ENCODE assay signal across 17 cellular contexts in genomic region chr14:95341564-95341963, GRCh38. TPM values are rescaled to one million over a fixed set of nuclear protein-coding genes. Genes with fewer than 3 reads are reported as not detected.
A peak's percentile ranks its signal among the peaks of the same experiment; 100 is the strongest.
DNase-seq lines count a peak whose midpoint lies in the region; FAIRE-seq and TF ChIP-seq lines count a peak whose summit lies in the region.
"Had no signal": no experiment of that assay in that cellular context is flagged by ENCODE, and none has a peak within 500 bp of the region (broad histone marks: within the 10 kb centered on the region; RNA-seq: fewer than 3 reads in every experiment).

No MANE protein-coding gene starts in this region.

- TF ChIP-seq CTCF in colonic mucosa (IDR thresholded peaks at IDR 0.05): no peak
- TF ChIP-seq CTCF in right atrium auricular region (IDR thresholded peaks at IDR 0.05): no peak
- TF ChIP-seq CTCF in transverse colon (IDR thresholded peaks at IDR 0.05): no peak
- no peak for TF ChIP-seq CTCF in osteocyte (IDR thresholded peaks at IDR 0.05)

- intact Hi-C loops in colonic mucosa (cut with DNase I): no loop called here
- intact Hi-C loops in transverse colon (cut with DNase I; ENCODE audit: low total_unique reads): no loop called here

- peaks cover 33% of the 10 kb centered on the region for H3K27me3 Mint-ChIP-seq in osteocyte (ENCODE audit: unreplicated experiment)

- DNase-seq in HTR-8/SVneo (ENCODE audit: insufficient read length, low spot score) (no peak), colonic mucosa (no peak), right atrium auricular region (ENCODE audit: low spot score) (peak; percentile 75), transverse colon (no peak), osteocyte (ENCODE audit: extremely low spot score, unreplicated experiment) (no peak)
- DNase-seq in stimulated activated CD4-positive, alpha-beta T cell treated with anti-CD3 and anti-CD28 coated beads, Interleukin-2, amount 100 ng/mL, for 24 hours: no peak
- no peak for DNase-seq in stimulated activated naive CD4-positive, alpha-beta T cell treated with Interleukin-2 at 50 U/mL for 16 hours (lab: John Stamatoyannopoulos, UW)
- DNase-seq: ACHN; C1 segment of cervical spinal cord; DMS79; NCI-H1105; NCI-H1694; NCI-H748 treated with DMSO at 0.1 percent for 48 hours; NK-92 treated with Interleukin-12 subunit alpha and Interleukin-12 subunit beta, amount 100 ng/mL, for 24 hours; SHP77 had no signal

- no peak for TF ChIP-seq EP300 in transverse colon (IDR thresholded peaks at IDR 0.05; ENCODE audit: low read depth)

- no peaks in the 10 kb centered on the region for H3K9me3 ChIP-seq in colonic mucosa
- H3K9me3 ChIP-seq in right atrium auricular region: no peaks in the 10 kb centered on the region
- H3K9me3 ChIP-seq in transverse colon: no peaks in the 10 kb centered on the region

- H3K4me3 ChIP-seq in colonic mucosa: no peak overlapping the region
- no peak overlapping the region for H3K4me3 ChIP-seq in right atrium auricular region
- no peak overlapping the region for H3K4me3 ChIP-seq in transverse colon
- H3K4me3 ChIP-seq: SK-N-MC had no signal

- 83 to 86% methylated on average over 2 to 4 of the region's 4 CpGs for WGBS in transverse colon (ENCODE audit: low coverage in 1 of 2), 2 donors

- peaks cover 8% of the 10 kb centered on the region for H3K9me3 Mint-ChIP-seq in osteocyte (ENCODE audit: unreplicated experiment)

- no peaks in the 10 kb centered on the region for H3K36me3 ChIP-seq in colonic mucosa
- no peaks in the 10 kb centered on the region for H3K36me3 ChIP-seq in right atrium auricular region
- no peaks in the 10 kb centered on the region for H3K36me3 ChIP-seq in transverse colon

- in situ Hi-C loops in transverse colon (cut with MboI; ENCODE audit: low pct_ligation_motif_present in 1 of 4, low pct_unique_long_range_greater_than_20kb in 1 of 4, low sequenced_read_pairs in 3 of 4): no loop called here

- no peaks in the 10 kb centered on the region for H3K36me3 Mint-ChIP-seq in osteocyte (ENCODE audit: unreplicated experiment)

- peak; percentile 52 for FAIRE-seq in HTR-8/SVneo (lab: Jason Lieb, UNC)
- FAIRE-seq: RCC 7860 had no signal

- H3K27me3 ChIP-seq in colonic mucosa (no peaks in the 10 kb centered on the region), right atrium auricular region (no peaks in the 10 kb centered on the region), transverse colon (no peaks in the 10 kb centered on the region)

- H3K4me1 ChIP-seq in colonic mucosa: no peaks in the 10 kb centered on the region
- no peaks in the 10 kb centered on the region for H3K4me1 ChIP-seq in right atrium auricular region
- H3K4me1 ChIP-seq in transverse colon: peaks cover 0 to 19% (median 2%) of the 10 kb centered on the region in 4 donors

- no peak for TF ChIP-seq POLR2A in transverse colon (IDR thresholded peaks at IDR 0.05)

- no peak overlapping the region for H3K27ac Mint-ChIP-seq in osteocyte (ENCODE audit: unreplicated experiment)

- H3K4me3 Mint-ChIP-seq in osteocyte (ENCODE audit: unreplicated experiment): no peak overlapping the region

- H3K4me1 Mint-ChIP-seq in osteocyte (ENCODE audit: unreplicated experiment): peaks cover 10% of the 10 kb centered on the region

- peak overlapping the region; percentile 75 for H3K27ac ChIP-seq in colonic mucosa
- no peak overlapping the region for H3K27ac ChIP-seq in right atrium auricular region
- peak overlapping the region; percentile 63 to 84 (median 82) for H3K27ac ChIP-seq in transverse colon
- H3K27ac ChIP-seq: SK-N-MC had no signal

- H3K9ac ChIP-seq in colonic mucosa (ENCODE audit: low read depth in 2 of 2, low read length in 2 of 2): no peak overlapping the region

RNA-seq across cellular contexts. Expression of gene CLMN, which starts 21.9 kb away (rescaled TPM):
- total RNA-seq in colonic mucosa (100 to 1,000 TPM; 105 to 131 TPM), right atrium auricular region (1 to 10 TPM; 3.4 to 4.0 TPM), transverse colon (100 to 1,000 TPM in 1 of 4 donors, 10 to 100 TPM in 3; 71.1 to 118 (median 90.1) TPM), osteocyte (5.1 and 5.4 TPM in 2 replicates)

Comparison
In these comparisons a context has a peak if more than half of its experiments do, and no peak if none do; other contexts are left out.
1. H3K27ac ChIP-seq: peak in colonic mucosa (single experiment) and transverse colon (4 of 4); none in right atrium auricular region (0 of 2).
2. RNA of gene CLMN, which starts 21.9 kb away (total RNA-seq): 105 to 131 TPM in colonic mucosa and 71.1 to 118 TPM in transverse colon; 5.1 to 5.4 TPM in osteocyte and 3.4 to 4.0 TPM in right atrium auricular region; every median in the first group is over 10 times any median in the second.